ENCODE assay signal across 16 cellular contexts in the genomic region with DNA sequence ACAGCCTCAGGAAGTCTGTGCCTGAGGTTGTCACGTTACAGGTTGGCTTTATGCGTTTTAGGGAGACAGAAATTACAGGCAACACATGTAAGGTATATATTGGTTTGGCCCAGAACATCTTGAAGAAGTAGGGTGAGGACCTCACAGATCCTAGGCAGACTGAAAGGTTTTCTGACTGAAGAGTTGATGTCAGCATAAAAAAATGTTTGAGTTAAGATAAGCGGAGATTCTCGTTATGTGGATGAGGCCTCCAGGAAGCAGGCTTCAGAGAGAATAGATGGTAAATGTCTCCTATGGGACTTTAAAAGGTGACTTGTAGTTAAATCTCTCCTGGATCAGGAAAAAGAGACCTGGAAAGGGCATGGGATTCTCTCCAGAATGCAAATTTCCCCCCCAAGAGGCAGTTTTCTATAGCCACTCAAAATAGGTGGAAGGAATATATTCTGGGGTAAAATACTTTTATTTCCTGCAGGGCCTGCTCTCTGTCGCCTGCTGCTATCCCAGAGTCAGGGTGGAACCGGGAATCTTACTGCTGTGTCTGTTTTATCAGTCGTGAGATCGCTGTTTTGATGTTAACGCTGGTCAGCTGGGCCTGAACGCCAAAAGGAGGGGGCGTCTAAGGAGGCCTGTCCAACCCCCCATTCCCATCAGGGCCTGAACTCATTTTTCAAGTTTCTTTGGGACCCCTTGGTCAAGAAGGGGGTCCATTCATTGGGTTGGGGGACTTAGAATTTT.
DNase-seq lines count a peak whose midpoint lies in the region; ATAC-seq and TF ChIP-seq lines count a peak whose summit lies in the region.
"Had no signal": no experiment of that assay in that cellular context is flagged by ENCODE, and none has a peak within 500 bp of the region (broad histone marks: within the 10 kb centered on the region; RNA-seq: fewer than 3 reads in every experiment).

No MANE protein-coding gene starts in this region.

- peaks cover 23% of the 10 kb centered on the region for H3K4me1 ChIP-seq in Loucy (ENCODE audit: insufficient read depth, low read length, poor library complexity, severe bottlenecking)
- peaks cover 12% of the 10 kb centered on the region for H3K4me1 ChIP-seq in endodermal cell (ENCODE audit: control insufficient read depth, insufficient read depth, low read length)
- H3K4me1 ChIP-seq in neural progenitor cell = no peaks in the 10 kb centered on the region
- peaks cover 31% of the 10 kb centered on the region for H3K4me1 ChIP-seq in testis

- H3K36me3 ChIP-seq in Loucy (ENCODE audit: insufficient read depth, low read length) = no peaks in the 10 kb centered on the region
- H3K36me3 ChIP-seq in endodermal cell (ENCODE audit: control insufficient read depth, insufficient read depth, low read length) = no peaks in the 10 kb centered on the region
- H3K36me3 ChIP-seq in neural progenitor cell = no peaks in the 10 kb centered on the region
- H3K36me3 ChIP-seq in testis (ENCODE audit: low read depth, missing control alignments) = no peaks in the 10 kb centered on the region
- H3K36me3 ChIP-seq: esophagus squamous epithelium had no signal

- H3K4me3 ChIP-seq in Loucy (ENCODE audit: low read length, poor library complexity, severe bottlenecking) (no peak overlapping the region), endodermal cell (ENCODE audit: low read length) (no peak overlapping the region), neural progenitor cell (no peak overlapping the region), testis (no peak overlapping the region)
- H3K4me3 ChIP-seq: esophagus squamous epithelium, left lung had no signal

- no peaks in the 10 kb centered on the region for H3K27me3 ChIP-seq in Loucy (ENCODE audit: insufficient read depth, low read length, poor library complexity, severe bottlenecking)
- H3K27me3 ChIP-seq in endodermal cell (ENCODE audit: control insufficient read depth, insufficient read depth, low read length, poor library complexity, severe bottlenecking) = no peaks in the 10 kb centered on the region
- H3K27me3 ChIP-seq in neural progenitor cell = no peaks in the 10 kb centered on the region
- H3K27me3 ChIP-seq in testis = no peaks in the 10 kb centered on the region
- H3K27me3 ChIP-seq: esophagus squamous epithelium, left lung had no signal

- TF ChIP-seq POLR2A in testis (IDR thresholded peaks at IDR 0.05) = no peak

- intact Hi-C loops in CD14-positive monocyte (cut with micrococcal nuclease) = loop anchor here in 1 of 2 donors (10.0 kb wide), 1 partner anchor 275 kb away; no protein-coding TSS in a partner anchor
- intact Hi-C loops in testis (cut with DNase I; ENCODE audit: low total_unique reads) = no loop called here

- H4K20me1 ChIP-seq in Loucy (ENCODE audit: insufficient read depth, low read length, poor library complexity, severe bottlenecking) (peaks cover 21% of the 10 kb centered on the region), neural progenitor cell (ENCODE audit: low read depth) (peaks cover 45% of the 10 kb centered on the region)

- H3K4me2 ChIP-seq in Loucy (ENCODE audit: low read depth, low read length, poor library complexity, severe bottlenecking) (peak overlapping the region; percentile 64), neural progenitor cell (no peak overlapping the region)

- 88 to 96% methylated on average over 9 to 11 of the region's 11 CpGs for WGBS in endodermal cell (ENCODE audit: insufficient coverage in 1 of 2, insufficient read length in 1 of 2), 2 experiments
- WGBS in testis, 2 donors = 78 to 87% methylated on average over 11 of the region's 11 CpGs

- H3K9me3 Mint-ChIP-seq in CD14-positive monocyte (no peaks in the 10 kb centered on the region), endodermal cell (no peaks in the 10 kb centered on the region), neural progenitor cell (no peaks in the 10 kb centered on the region)
- H3K9me3 Mint-ChIP-seq: stimulated activated naive CD8-positive, alpha-beta T cell treated with anti-CD3 and anti-CD28 coated beads, Interleukin-15, amount 100 ng/mL, for 72 hours had no signal

- H3K9ac ChIP-seq in Loucy (ENCODE audit: low read depth, low read length, poor library complexity, severe bottlenecking) (no peak overlapping the region), endodermal cell (ENCODE audit: extremely low read depth, low read length, poor library complexity, severe bottlenecking) (no peak overlapping the region), neural progenitor cell (no peak overlapping the region)

- H2AFZ ChIP-seq in Loucy (ENCODE audit: low read length) (no peak overlapping the region), neural progenitor cell (replicated peaks) (no peak overlapping the region)

- H3K4me1 Mint-ChIP-seq in CD14-positive monocyte = peaks cover 88% of the 10 kb centered on the region
- peaks cover 29% of the 10 kb centered on the region for H3K4me1 Mint-ChIP-seq in endodermal cell
- H3K4me1 Mint-ChIP-seq in neural progenitor cell = peaks cover 50% of the 10 kb centered on the region

- H3K4me3 Mint-ChIP-seq in CD14-positive monocyte (peak overlapping the region; percentile 74 to 76), endodermal cell (no peak overlapping the region), neural progenitor cell (no peak overlapping the region)

- no peak for ATAC-seq in GM21367 (IDR thresholded peaks at IDR 0.05; ENCODE audit: unreplicated experiment)
- ATAC-seq: left lung, Panc1 had no signal

- no peak for DNase-seq in CD14-positive monocyte (ENCODE audit: low spot score)
- DNase-seq in endodermal cell = peak; percentile 35
- DNase-seq in neural progenitor cell (ENCODE audit: low spot score) = no peak
- no peak for DNase-seq in iPS-NIHi11 (ENCODE audit: low spot score)
- no peak for DNase-seq in retina
- DNase-seq in testis = no peak
- DNase-seq: cortex of kidney; esophagus squamous epithelium; NCI-H1694 treated with DMSO at 0.1 percent for 48 hours; NCI-H69; stimulated activated naive CD8-positive, alpha-beta T cell treated with anti-CD3 and anti-CD28 coated beads, Interleukin-15, amount 100 ng/mL, for 72 hours; SW 1271 had no signal

- no peaks in the 10 kb centered on the region for H3K9me3 ChIP-seq in Loucy (ENCODE audit: insufficient read depth, low read depth, low read length)
- H3K9me3 ChIP-seq in endodermal cell (ENCODE audit: control insufficient read depth, low read length) = no peaks in the 10 kb centered on the region
- H3K9me3 ChIP-seq in neural progenitor cell (ENCODE audit: low read depth) = no peaks in the 10 kb centered on the region
- H3K9me3 ChIP-seq in testis = no peaks in the 10 kb centered on the region
- H3K9me3 ChIP-seq: esophagus squamous epithelium, left lung had no signal

- no peaks in the 10 kb centered on the region for H3F3A ChIP-seq in Loucy (ENCODE audit: low read depth)
- no peaks in the 10 kb centered on the region for H3F3A ChIP-seq in neural progenitor cell (ENCODE audit: low read depth)

- H3K27me3 Mint-ChIP-seq in CD14-positive monocyte (ENCODE audit: low read depth in 3 of 3) (peaks cover 0 to 2% (median 0%) of the 10 kb centered on the region in 3 donors), endodermal cell (ENCODE audit: insufficient read depth) (no peaks in the 10 kb centered on the region), neural progenitor cell (ENCODE audit: insufficient read depth, low read depth) (peaks cover 4% of the 10 kb centered on the region)
- H3K27me3 Mint-ChIP-seq: stimulated activated naive CD8-positive, alpha-beta T cell treated with anti-CD3 and anti-CD28 coated beads, Interleukin-15, amount 100 ng/mL, for 72 hours had no signal

- peak overlapping the region; percentile 21 for H3K27ac ChIP-seq in endodermal cell (ENCODE audit: low read depth, low read length)
- no peak overlapping the region for H3K27ac ChIP-seq in neural progenitor cell
- H3K27ac ChIP-seq in testis = no peak overlapping the region

- H3K9me2 ChIP-seq in Loucy (replicated peaks; ENCODE audit: low read depth, low read length) = no peaks in the 10 kb centered on the region

- TF ChIP-seq CTCF in CD14-positive monocyte (IDR thresholded peaks at IDR 0.05) (no peak), Loucy (conservative IDR thresholded peaks at IDR 0.05; ENCODE audit: low read length) (no peak), endodermal cell (conservative IDR thresholded peaks at IDR 0.05) (no peak), neural progenitor cell (IDR thresholded peaks at IDR 0.05) (no peak), testis (IDR thresholded peaks at IDR 0.05) (no peak)

- H3K36me3 Mint-ChIP-seq in CD14-positive monocyte (peaks cover 32 to 33% of the 10 kb centered on the region in 2 donors), endodermal cell (ENCODE audit: low read depth) (no peaks in the 10 kb centered on the region), neural progenitor cell (peaks cover 6% of the 10 kb centered on the region)

- H3K27ac Mint-ChIP-seq in CD14-positive monocyte (peak overlapping the region; percentile 88 to 96 (median 94)), endodermal cell (no peak overlapping the region), neural progenitor cell (peak overlapping the region; percentile 28)

- peaks cover 22% of the 10 kb centered on the region; the same call in 1 of the 2 replicates for H3K79me2 ChIP-seq in Loucy (ENCODE audit: insufficient read depth, low read length)
- peaks cover 72% of the 10 kb centered on the region for H3K79me2 ChIP-seq in neural progenitor cell (ENCODE audit: low read depth)

Comparison
In these comparisons a context has a peak if more than half of its experiments do, and no peak if none do; other contexts are left out.
1. H3K4me3 Mint-ChIP-seq: peak in CD14-positive monocyte (2 of 2); none in endodermal cell (single experiment) and neural progenitor cell (single experiment).